Comparison of ENCODE assay signal across 11 cellular contexts in genomic region chr11:66343176-66343575, GRCh38. TPM values are rescaled to one million over a fixed set of nuclear protein-coding genes. Genes with fewer than 3 reads are reported as not detected.
A peak's percentile ranks its signal among the peaks of the same experiment; 100 is the strongest.
DNase-seq lines count a peak whose midpoint lies in the region; ATAC-seq, FAIRE-seq and TF ChIP-seq lines count a peak whose summit lies in the region.
"Had no signal": no experiment of that assay in that cellular context is flagged by ENCODE, and none has a peak within 500 bp of the region (broad histone marks: within the 10 kb centered on the region; RNA-seq: fewer than 3 reads in every experiment).

No MANE protein-coding gene starts in this region.

- FAIRE-seq in RCC 7860 (lab: Jason Lieb, UNC), result no peak
- FAIRE-seq: pancreas had no signal

- peak overlapping the region; percentile 95 for H3K4me3 Mint-ChIP-seq in activated CD8-positive, alpha-beta memory T cell treated with anti-CD3 and anti-CD28 coated beads, Interleukin-2, amount 10 ng/mL, durations not matched to agents 7 days and 5 days
- peak overlapping the region; percentile 87 for H3K4me3 Mint-ChIP-seq in endodermal cell

- H3K27ac Mint-ChIP-seq in activated CD8-positive, alpha-beta memory T cell treated with anti-CD3 and anti-CD28 coated beads, Interleukin-2, amount 10 ng/mL, durations not matched to agents 7 days and 5 days, result peak overlapping the region; percentile 13
- H3K27ac Mint-ChIP-seq in endodermal cell, result no peak overlapping the region

- peak overlapping the region; percentile 87; the same call in 1 of the 2 replicates for H3K4me2 ChIP-seq in PC-9

- no peaks in the 10 kb centered on the region for H3K9me3 ChIP-seq in PC-9 (ENCODE audit: insufficient read depth, low read depth)
- no peaks in the 10 kb centered on the region for H3K9me3 ChIP-seq in endodermal cell (ENCODE audit: control insufficient read depth, low read length)
- no peaks in the 10 kb centered on the region for H3K9me3 ChIP-seq in psoas muscle
- H3K9me3 ChIP-seq: pancreas had no signal

- H3F3A ChIP-seq in PC-9 (ENCODE audit: insufficient read depth, low read depth), result peaks cover 26% of the 10 kb centered on the region

- H3K9me3 Mint-ChIP-seq in activated CD8-positive, alpha-beta memory T cell treated with anti-CD3 and anti-CD28 coated beads, Interleukin-2, amount 10 ng/mL, durations not matched to agents 7 days and 5 days (ENCODE audit: low read depth), result no peaks in the 10 kb centered on the region
- no peaks in the 10 kb centered on the region for H3K9me3 Mint-ChIP-seq in endodermal cell

- no peak for DNase-seq in activated CD8-positive, alpha-beta memory T cell treated with anti-CD3 and anti-CD28 coated beads, Interleukin-2, amount 10 ng/mL, durations not matched to agents 7 days and 5 days
- no peak for DNase-seq in activated CD8-positive, alpha-beta memory T cell treated with anti-CD3 and anti-CD28 coated beads, Interleukin-2, amount 50 U/mL, for 4 hours
- no peak for DNase-seq in PC-9
- DNase-seq in endodermal cell, result no peak
- DNase-seq in psoas muscle, result peak; percentile 3 to 5
- DNase-seq in RCC 7860 (ENCODE audit: low spot score), result no peak
- no peak for DNase-seq in GM19238 (ENCODE audit: insufficient read length, low spot score)
- DNase-seq: ACHN, NCI-H187 had no signal

- no peaks in the 10 kb centered on the region for H3K36me3 ChIP-seq in PC-9 (ENCODE audit: low read depth)
- peaks cover 36% of the 10 kb centered on the region for H3K36me3 ChIP-seq in endodermal cell (ENCODE audit: control insufficient read depth, insufficient read depth, low read length)
- peaks cover 0 to 46% of the 10 kb centered on the region in 2 donors for H3K36me3 ChIP-seq in psoas muscle (ENCODE audit: insufficient read depth in 1 of 2, low read depth in 1 of 2)

- no peak overlapping the region; the same call in 1 of the 2 replicates for H3K4me3 ChIP-seq in PC-9
- no peak overlapping the region for H3K4me3 ChIP-seq in endodermal cell (ENCODE audit: low read length)
- no peak overlapping the region for H3K4me3 ChIP-seq in psoas muscle

- no peaks in the 10 kb centered on the region for H3K27me3 Mint-ChIP-seq in activated CD8-positive, alpha-beta memory T cell treated with anti-CD3 and anti-CD28 coated beads, Interleukin-2, amount 10 ng/mL, durations not matched to agents 7 days and 5 days
- H3K27me3 Mint-ChIP-seq in endodermal cell (ENCODE audit: insufficient read depth), result no peaks in the 10 kb centered on the region

- H3K4me1 ChIP-seq in PC-9 (replicated peaks; ENCODE audit: insufficient read depth), result peaks cover 28% of the 10 kb centered on the region
- peaks cover 8% of the 10 kb centered on the region for H3K4me1 ChIP-seq in endodermal cell (ENCODE audit: control insufficient read depth, insufficient read depth, low read length)
- H3K4me1 ChIP-seq in psoas muscle, result peaks cover 27% of the 10 kb centered on the region

- H3K9me2 ChIP-seq in PC-9 (ENCODE audit: insufficient read depth), result no peaks in the 10 kb centered on the region

- no peaks in the 10 kb centered on the region for H3K27me3 ChIP-seq in PC-9 (ENCODE audit: insufficient read depth, low read depth)
- no peaks in the 10 kb centered on the region for H3K27me3 ChIP-seq in endodermal cell (ENCODE audit: control insufficient read depth, insufficient read depth, low read length, poor library complexity, severe bottlenecking)
- no peaks in the 10 kb centered on the region for H3K27me3 ChIP-seq in psoas muscle (ENCODE audit: insufficient read depth in 3 of 3, low read length in 2 of 3)
- H3K27me3 ChIP-seq: pancreas had no signal

- WGBS in endodermal cell (ENCODE audit: insufficient coverage in 1 of 2, insufficient read length in 1 of 2), 2 experiments, result 94% methylated on average over 7 to 8 of the region's 8 CpGs
- WGBS in psoas muscle, 3 donors, result 85 to 87% (median 87%) methylated on average over 8 of the region's 8 CpGs

- peaks cover 51% of the 10 kb centered on the region for H3K4me1 Mint-ChIP-seq in activated CD8-positive, alpha-beta memory T cell treated with anti-CD3 and anti-CD28 coated beads, Interleukin-2, amount 10 ng/mL, durations not matched to agents 7 days and 5 days
- H3K4me1 Mint-ChIP-seq in endodermal cell, result peaks cover 20% of the 10 kb centered on the region

- no peak overlapping the region for H2AFZ ChIP-seq in PC-9

- peaks cover 15% of the 10 kb centered on the region for H3K36me3 Mint-ChIP-seq in activated CD8-positive, alpha-beta memory T cell treated with anti-CD3 and anti-CD28 coated beads, Interleukin-2, amount 10 ng/mL, durations not matched to agents 7 days and 5 days
- peaks cover 19% of the 10 kb centered on the region for H3K36me3 Mint-ChIP-seq in endodermal cell (ENCODE audit: low read depth)

- ATAC-seq in activated CD8-positive, alpha-beta memory T cell treated with anti-CD3 and anti-CD28 coated beads, Interleukin-2, amount 10 ng/mL, durations not matched to agents 7 days and 5 days, result no peak
- ATAC-seq in psoas muscle (no peak), GM19023 (IDR thresholded peaks at IDR 0.05; ENCODE audit: unreplicated experiment) (no peak)
- ATAC-seq: pancreas had no signal

- CTCF ChIA-PET in activated CD8-positive, alpha-beta memory T cell treated with anti-CD3 and anti-CD28 coated beads, Interleukin-2, amount 10 ng/mL, durations not matched to agents 7 days and 5 days (lab: Charles Lee), result interaction anchor here (1.2 to 7.0 kb wide), 8 partner anchors 8 to 563 kb away, joined by 3 to 72 read pairs (median 4); partner anchors contain the start of gene RIN1
- CTCF ChIA-PET in PC-9 (lab: Charles Lee), result no interaction called here

- TF ChIP-seq CTCF in PC-9 (conservative IDR thresholded peaks at IDR 0.05), result no peak
- TF ChIP-seq CTCF in endodermal cell (conservative IDR thresholded peaks at IDR 0.05), result no peak
- no peak for TF ChIP-seq CTCF in psoas muscle (IDR thresholded peaks at IDR 0.05)

- no peak overlapping the region for H3K9ac ChIP-seq in endodermal cell (ENCODE audit: extremely low read depth, low read length, poor library complexity, severe bottlenecking)

- POLR2A ChIA-PET in PC-9 (lab: Charles Lee; ENCODE audit: unreplicated experiment), result no interaction called here

- no TSS peak for BruUV-seq in PC-9 (replicated peaks; lab: Mats Ljungman, UMichigan)

- H3K27ac ChIP-seq in PC-9 (no peak overlapping the region), endodermal cell (ENCODE audit: low read depth, low read length) (no peak overlapping the region), psoas muscle (no peak overlapping the region)
- H3K27ac ChIP-seq: pancreas had no signal

- intact Hi-C loops in PC-9 (cut with micrococcal nuclease; ENCODE audit: unreplicated experiment) (no loop called here), psoas muscle (cut with DNase I) (no loop called here)

- H4K20me1 ChIP-seq in PC-9 (ENCODE audit: insufficient read depth), result peaks cover 10% of the 10 kb centered on the region

- peaks cover 39% of the 10 kb centered on the region for H3K79me2 ChIP-seq in PC-9 (ENCODE audit: low read depth)

RNA-seq across cellular contexts. Expression of gene BRMS1, which starts 1.7 kb away (rescaled TPM):
- 10 to 100 TPM; 55.3 to 56.8 TPM for total RNA-seq in activated CD8-positive, alpha-beta memory T cell treated with anti-CD3 and anti-CD28 coated beads, Interleukin-2, amount 10 ng/mL, durations not matched to agents 7 days and 5 days
- 43.2 and 54.3 TPM in 2 replicates for total RNA-seq in PC-9 (2021)
- 10 to 100 TPM; 38.7 to 40.3 TPM for total RNA-seq in endodermal cell
- 29.5 TPM for polyA plus RNA-seq in endodermal cell (2013, experiment 1 of 2)
- polyA plus RNA-seq in endodermal cell (2013, experiment 2 of 2), result 30.5 TPM
- total RNA-seq in psoas muscle, result 10 to 100 TPM; 12.6 to 33.8 (median 19.9) TPM
- polyA plus RNA-seq in psoas muscle, result 100 to 1,000 TPM in 1 of 3 donors, 10 to 100 TPM in 2; 55.9 to 152 (median 91.3) TPM

RNA-seq across cellular contexts. Expression of gene B4GAT1, which starts 4.3 kb away (rescaled TPM):
- total RNA-seq in activated CD8-positive, alpha-beta memory T cell treated with anti-CD3 and anti-CD28 coated beads, Interleukin-2, amount 10 ng/mL, durations not matched to agents 7 days and 5 days, result 1 to 10 TPM; 7.9 to 8.7 TPM
- 22.8 and 28.5 TPM in 2 replicates for total RNA-seq in PC-9 (2021)
- 10 to 100 TPM; 29.4 to 45.7 TPM for total RNA-seq in endodermal cell
- polyA plus RNA-seq in endodermal cell (2013, experiment 1 of 2), result 46.8 TPM
- polyA plus RNA-seq in endodermal cell (2013, experiment 2 of 2), result 44.7 TPM
- total RNA-seq in psoas muscle, result 10 to 100 TPM; 17.0 to 21.0 (median 18.4) TPM
- polyA plus RNA-seq in psoas muscle, result 10 to 100 TPM; 12.6 to 50.3 (median 24.5) TPM

RNA-seq across cellular contexts. Expression of gene RIN1, which starts 6.9 kb away (rescaled TPM):
- 1 to 10 TPM in 1 of 2 experiments, under 1 TPM in 1; 0.68 to 2.5 TPM for total RNA-seq in activated CD8-positive, alpha-beta memory T cell treated with anti-CD3 and anti-CD28 coated beads, Interleukin-2, amount 10 ng/mL, durations not matched to agents 7 days and 5 days
- total RNA-seq in PC-9 (2021) (15.5 and 19.5 TPM in 2 replicates), endodermal cell (1 to 10 TPM; 2.2 to 2.6 TPM), psoas muscle (1 to 10 TPM; 3.9 to 6.9 (median 6.1) TPM)
- polyA plus RNA-seq in endodermal cell (2013, experiment 1 of 2), result 3.6 TPM
- 4.0 TPM for polyA plus RNA-seq in endodermal cell (2013, experiment 2 of 2)
- 10 to 100 TPM in 1 of 3 donors, 1 to 10 TPM in 2; 1.2 to 38.0 (median 2.0) TPM for polyA plus RNA-seq in psoas muscle

RNA-seq across cellular contexts. Expression of gene CD248, which starts 26.3 kb away (rescaled TPM):
- total RNA-seq in activated CD8-positive, alpha-beta memory T cell treated with anti-CD3 and anti-CD28 coated beads, Interleukin-2, amount 10 ng/mL, durations not matched to agents 7 days and 5 days, result 10 to 100 TPM; 16.8 to 35.5 TPM
- total RNA-seq in PC-9 (2021) (not detected in 2 replicates), endodermal cell (under 1 TPM; 0.33 to 0.40 TPM), psoas muscle (10 to 100 TPM in 1 of 4 donors, 1 to 10 TPM in 3; 7.3 to 10.7 (median 9.1) TPM)
- 4.7 TPM for polyA plus RNA-seq in endodermal cell (2013, experiment 1 of 2)
- polyA plus RNA-seq in endodermal cell (2013, experiment 2 of 2), result 5.5 TPM
- 1 to 10 TPM; 2.9 to 8.9 (median 5.5) TPM for polyA plus RNA-seq in psoas muscle

RNA-seq across cellular contexts. Expression of gene SLC29A2, which starts 28.4 kb away (rescaled TPM):
- total RNA-seq in activated CD8-positive, alpha-beta memory T cell treated with anti-CD3 and anti-CD28 coated beads, Interleukin-2, amount 10 ng/mL, durations not matched to agents 7 days and 5 days, result 10 to 100 TPM in 1 of 2 experiments, 1 to 10 TPM in 1; 7.6 to 10.1 TPM
- 28.9 and 36.1 TPM in 2 replicates for total RNA-seq in PC-9 (2021)
- 10 to 100 TPM; 30.8 to 32.4 TPM for total RNA-seq in endodermal cell
- 22.8 TPM for polyA plus RNA-seq in endodermal cell (2013, experiment 1 of 2)
- 21.4 TPM for polyA plus RNA-seq in endodermal cell (2013, experiment 2 of 2)
- 10 to 100 TPM; 14.9 to 94.1 (median 51.0) TPM for total RNA-seq in psoas muscle
- 10 to 100 TPM; 14.9 to 84.5 (median 69.5) TPM for polyA plus RNA-seq in psoas muscle

Comparison
In these comparisons a context has a peak if more than half of its experiments do, and no peak if none do; other contexts are left out.
1. DNase-seq: peak in psoas muscle (2 of 2); none in activated CD8-positive, alpha-beta memory T cell treated with anti-CD3 and anti-CD28 coated beads, Interleukin-2, amount 10 ng/mL, durations not matched to agents 7 days and 5 days (single experiment), activated CD8-positive, alpha-beta memory T cell treated with anti-CD3 and anti-CD28 coated beads, Interleukin-2, amount 50 U/mL, for 4 hours (single experiment), PC-9 (0 of 2), endodermal cell (single experiment), RCC 7860 (single experiment) and GM19238 (single experiment).